Comparison of ENCODE assay signal across 32 cellular contexts in the genomic region with DNA sequence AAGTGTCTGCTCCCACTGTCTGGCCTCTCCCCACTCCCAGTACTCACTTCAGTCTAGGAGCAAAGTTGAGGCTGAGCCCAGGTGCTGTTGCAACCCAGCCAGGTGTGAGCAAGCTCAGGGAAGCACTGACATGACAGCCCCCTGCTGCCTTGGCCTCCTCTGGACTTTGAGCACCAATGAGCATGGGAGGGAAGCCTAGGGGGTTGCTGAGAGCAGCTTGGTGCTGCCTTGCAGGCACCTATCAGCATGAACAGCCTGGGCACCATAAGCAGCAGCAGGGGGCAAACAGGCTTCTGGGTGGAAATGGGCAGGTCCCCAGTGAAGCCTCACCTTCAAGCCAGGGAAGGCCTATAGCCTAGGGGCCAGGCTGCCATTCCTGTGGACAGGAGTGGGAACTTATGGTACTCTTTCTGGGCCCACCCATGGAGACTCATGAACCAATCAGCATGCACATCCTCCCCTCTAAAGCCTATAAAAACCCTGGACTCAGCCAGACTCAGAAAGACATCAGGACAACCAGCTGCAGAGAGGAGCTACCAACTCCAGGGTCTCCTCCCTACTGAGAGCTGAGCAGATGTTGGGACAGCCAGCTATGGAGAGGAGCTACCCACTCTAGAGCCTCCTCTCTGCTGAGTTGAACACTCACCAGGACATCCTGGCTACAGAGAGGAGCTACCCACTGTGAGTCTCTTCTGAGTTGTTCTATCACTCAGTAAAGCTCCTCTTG.
"Had no signal": no experiment of that assay in that cellular context is flagged by ENCODE, and none has a peak within 500 bp of the region (broad histone marks: within the 10 kb centered on the region; RNA-seq: fewer than 3 reads in every experiment).

No MANE protein-coding gene starts in this region.

- H3K36me3 Mint-ChIP-seq: activated naive CD4-positive, alpha-beta T cell treated with anti-CD3 and anti-CD28 coated beads, Interleukin-2, amount 10 ng/mL, durations not matched to agents 7 days and 5 days; activated naive CD4-positive, alpha-beta T cell treated with anti-CD3 and anti-CD28 coated beads, Interleukin-2, amount 50 U/mL, for 72 hours; activated naive CD8-positive, alpha-beta T cell treated with anti-CD3 and anti-CD28 coated beads, Interleukin-2, amount 10 ng/mL, durations not matched to agents 7 days and 5 days had no signal

- H3K27me3 Mint-ChIP-seq: activated B cell treated with CpG ODN at 0.5 μM for 24 hours; activated T-cell treated with anti-CD3 and anti-CD28 coated beads, Interleukin-2, amount 50 U/mL, for 24 hours; dendritic cell treated with granulocyte-macrophage colony-stimulating factor and Interleukin-4, amounts not matched to agents 40 ng/mL and 50 ng/mL, for 4 days; T-helper 17 cell had no signal

- DNase-seq: activated B cell treated with CpG ODN at 0.5 μM for 24 hours; activated CD4-positive, alpha-beta memory T cell treated with anti-CD3 and anti-CD28 coated beads, Interleukin-2, amount 10 ng/mL, durations not matched to agents 7 days and 5 days; activated CD4-positive, alpha-beta T cell treated with anti-CD3 and anti-CD28 coated beads, Interleukin-2, amount 10 ng/mL, durations not matched to agents 7 days and 5 days; activated CD4-positive, alpha-beta T cell treated with anti-CD3 and anti-CD28 coated beads, Interleukin-2, amount 50 U/mL, for 4 hours; activated CD8-positive, alpha-beta memory T cell treated with anti-CD3 and anti-CD28 coated beads, Interleukin-2, amount 50 U/mL, for 48 hours; activated gamma-delta T cell; activated naive CD4-positive, alpha-beta T cell; activated naive CD4-positive, alpha-beta T cell treated with anti-CD3 and anti-CD28 coated beads, Interleukin-2, amount 10 ng/mL, durations not matched to agents 7 days and 5 days; activated naive CD8-positive, alpha-beta T cell treated with anti-CD3 and anti-CD28 coated beads, Interleukin-2, amount 10 ng/mL, durations not matched to agents 7 days and 5 days; activated T-cell treated with anti-CD3 and anti-CD28 coated beads for 4 hours; activated T-cell treated with anti-CD3 and anti-CD28 coated beads, Interleukin-2, amount 50 U/mL, for 24 hours; activated T-cell treated with anti-CD3 and anti-CD28 coated beads, Interleukin-2, amount 50 U/mL, for 72 hours; brain microvascular endothelial cell; caudate nucleus; cerebellar nuclear complex; dorsolateral prefrontal cortex; effector memory CD4-positive, alpha-beta T cell; endodermal cell; foreskin fibroblast; head of caudate nucleus; T-helper 1 cell; T-helper 17 cell; T1000; WERI-Rb-1 had no signal

- H3K9me3 Mint-ChIP-seq: activated B cell treated with CpG ODN at 0.5 μM for 24 hours; activated CD4-positive, alpha-beta memory T cell treated with anti-CD3 and anti-CD28 coated beads, Interleukin-2, amount 10 ng/mL, durations not matched to agents 7 days and 5 days; activated CD4-positive, alpha-beta T cell treated with anti-CD3 and anti-CD28 coated beads, Interleukin-2, amount 10 ng/mL, durations not matched to agents 7 days and 5 days; activated naive CD4-positive, alpha-beta T cell treated with anti-CD3 and anti-CD28 coated beads, Interleukin-2, amount 10 ng/mL, durations not matched to agents 7 days and 5 days; activated naive CD8-positive, alpha-beta T cell treated with anti-CD3 and anti-CD28 coated beads, Interleukin-2, amount 10 ng/mL, durations not matched to agents 7 days and 5 days; activated T-cell treated with anti-CD3 and anti-CD28 coated beads, Interleukin-2, amount 50 U/mL, for 24 hours; activated T-cell treated with anti-CD3 and anti-CD28 coated beads, Interleukin-2, amount 50 U/mL, for 72 hours; dendritic cell treated with granulocyte-macrophage colony-stimulating factor and Interleukin-4, amounts not matched to agents 40 ng/mL and 50 ng/mL, for 4 days; endodermal cell had no signal

- FAIRE-seq: astrocyte, frontal cortex had no signal

- ATAC-seq: activated CD4-positive, CD25-positive, alpha-beta regulatory T cell treated with anti-CD3 and anti-CD28 coated beads, Interleukin-2, amount 50 U/mL, for 24 hours; activated naive CD4-positive, alpha-beta T cell treated with anti-CD3 and anti-CD28 coated beads, Interleukin-2, amount 50 U/mL, for 72 hours; activated T-cell treated with anti-CD3 and anti-CD28 coated beads, Interleukin-2, amount 50 U/mL, for 72 hours; esophagus mucosa; T-helper 17 cell had no signal

- H3K27ac Mint-ChIP-seq: activated B cell treated with CpG ODN at 0.5 μM for 24 hours; activated CD4-positive, alpha-beta memory T cell treated with anti-CD3 and anti-CD28 coated beads, Interleukin-2, amount 10 ng/mL, durations not matched to agents 7 days and 5 days; activated CD4-positive, alpha-beta T cell treated with anti-CD3 and anti-CD28 coated beads, Interleukin-2, amount 10 ng/mL, durations not matched to agents 7 days and 5 days; activated naive CD4-positive, alpha-beta T cell treated with anti-CD3 and anti-CD28 coated beads, Interleukin-2, amount 10 ng/mL, durations not matched to agents 7 days and 5 days; activated naive CD4-positive, alpha-beta T cell treated with anti-CD3 and anti-CD28 coated beads, Interleukin-2, amount 50 U/mL, for 72 hours; activated naive CD8-positive, alpha-beta T cell treated with anti-CD3 and anti-CD28 coated beads, Interleukin-2, amount 10 ng/mL, durations not matched to agents 7 days and 5 days; activated T-cell treated with anti-CD3 and anti-CD28 coated beads, Interleukin-2, amount 50 U/mL, for 24 hours; activated T-cell treated with anti-CD3 and anti-CD28 coated beads, Interleukin-2, amount 50 U/mL, for 72 hours; dendritic cell treated with granulocyte-macrophage colony-stimulating factor and Interleukin-4, amounts not matched to agents 40 ng/mL and 50 ng/mL, for 4 days; endodermal cell; T-helper 17 cell; T-helper 2 cell treated with Interferon-gamma antibody and Interleukin-4, amounts not matched to agents 5 μg/mL and 100 μg/mL, for 36 hours had no signal

- H3K27ac ChIP-seq: brain microvascular endothelial cell, coronary artery, dorsolateral prefrontal cortex, WERI-Rb-1 had no signal

- H3K4me3 Mint-ChIP-seq: activated B cell treated with CpG ODN at 0.5 μM for 24 hours; activated CD4-positive, alpha-beta memory T cell treated with anti-CD3 and anti-CD28 coated beads, Interleukin-2, amount 10 ng/mL, durations not matched to agents 7 days and 5 days; activated CD4-positive, alpha-beta T cell treated with anti-CD3 and anti-CD28 coated beads, Interleukin-2, amount 10 ng/mL, durations not matched to agents 7 days and 5 days; activated naive CD4-positive, alpha-beta T cell treated with anti-CD3 and anti-CD28 coated beads, Interleukin-2, amount 10 ng/mL, durations not matched to agents 7 days and 5 days; activated naive CD8-positive, alpha-beta T cell treated with anti-CD3 and anti-CD28 coated beads, Interleukin-2, amount 10 ng/mL, durations not matched to agents 7 days and 5 days; activated T-cell treated with anti-CD3 and anti-CD28 coated beads, Interleukin-2, amount 50 U/mL, for 24 hours; activated T-cell treated with anti-CD3 and anti-CD28 coated beads, Interleukin-2, amount 50 U/mL, for 72 hours; dendritic cell treated with granulocyte-macrophage colony-stimulating factor and Interleukin-4, amounts not matched to agents 40 ng/mL and 50 ng/mL, for 4 days; endodermal cell; T-helper 17 cell; T-helper 2 cell treated with Interferon-gamma antibody and Interleukin-4, amounts not matched to agents 5 μg/mL and 100 μg/mL, for 36 hours had no signal

- H3K27me3 ChIP-seq: brain microvascular endothelial cell, dorsolateral prefrontal cortex had no signal

- H3K4me3 ChIP-seq: coronary artery, dorsolateral prefrontal cortex had no signal

- H3K36me3 ChIP-seq: brain microvascular endothelial cell, WERI-Rb-1 had no signal

- H3K4me1 Mint-ChIP-seq: activated B cell treated with CpG ODN at 0.5 μM for 24 hours; activated CD4-positive, alpha-beta memory T cell treated with anti-CD3 and anti-CD28 coated beads, Interleukin-2, amount 10 ng/mL, durations not matched to agents 7 days and 5 days; endodermal cell had no signal
